ENCODE assay signal across 11 cellular contexts in the genomic region with DNA sequence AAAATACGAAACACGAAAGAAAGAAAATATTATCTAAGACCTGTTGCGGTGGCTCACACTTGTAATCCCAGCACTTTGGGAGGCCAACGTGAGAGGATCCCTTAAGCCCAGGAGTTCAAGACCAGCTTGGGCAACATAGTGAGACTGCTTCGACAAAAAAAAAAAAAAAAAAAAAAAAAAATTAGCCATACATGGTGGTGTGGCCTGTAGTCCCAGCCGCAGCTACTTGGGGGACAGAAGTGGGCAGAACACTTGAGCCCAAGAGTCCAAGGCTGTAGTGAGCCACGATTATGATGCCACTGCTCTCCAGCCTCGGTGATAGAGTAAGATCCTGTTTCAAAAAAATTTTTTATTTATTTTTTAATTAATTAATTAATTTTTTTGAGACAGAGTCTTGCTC. TPM values are rescaled to one million over a fixed set of nuclear protein-coding genes. Genes with fewer than 3 reads are reported as not detected.
DNase-seq lines count a peak whose midpoint lies in the region; ATAC-seq and TF ChIP-seq lines count a peak whose summit lies in the region.
"Had no signal": no experiment of that assay in that cellular context is flagged by ENCODE, and none has a peak within 500 bp of the region (broad histone marks: within the 10 kb centered on the region; RNA-seq: fewer than 3 reads in every experiment).

No MANE protein-coding gene starts in this region.

- peaks cover 11% of the 10 kb centered on the region for H3K4me1 ChIP-seq in colonic mucosa

- peaks cover 18 to 21% of the 10 kb centered on the region in 2 donors for H3K27me3 Mint-ChIP-seq in natural killer cell (ENCODE audit: low read depth in 2 of 2)
- peaks cover 11 to 18% of the 10 kb centered on the region in 2 donors for H3K27me3 Mint-ChIP-seq in natural killer cell treated with Interleukin-12 subunit alpha and Interleukin-12 subunit beta and Interleukin-15 and Interleukin-18, amount 100 ng/mL, for 72 hours
- no peaks in the 10 kb centered on the region for H3K27me3 Mint-ChIP-seq in type B pancreatic cell

- peak overlapping the region; percentile 77 for H3K27ac ChIP-seq in RWPE1
- peak overlapping the region; percentile 63 for H3K27ac ChIP-seq in colonic mucosa

- TF ChIP-seq CTCF in natural killer cell (IDR thresholded peaks at IDR 0.05) (no peak), RWPE1 (conservative IDR thresholded peaks at IDR 0.05; ENCODE audit: low read depth) (no peak), colonic mucosa (IDR thresholded peaks at IDR 0.05) (no peak), type B pancreatic cell (conservative IDR thresholded peaks at IDR 0.05) (no peak)

- H3K27me3 ChIP-seq in colonic mucosa = no peaks in the 10 kb centered on the region
- H3K27me3 ChIP-seq: BE2C had no signal

- no peak overlapping the region for H3K4me3 ChIP-seq in colonic mucosa

- no peak overlapping the region for H3K9ac ChIP-seq in colonic mucosa (ENCODE audit: low read depth in 2 of 2, low read length in 2 of 2)

- H3K4me1 Mint-ChIP-seq in natural killer cell (peaks cover 39 to 44% of the 10 kb centered on the region in 2 donors), type B pancreatic cell (ENCODE audit: unreplicated experiment) (peaks cover 39% of the 10 kb centered on the region)
- H3K4me1 Mint-ChIP-seq in natural killer cell treated with Interleukin-12 subunit alpha and Interleukin-12 subunit beta and Interleukin-15 and Interleukin-18, amount 100 ng/mL, for 72 hours (ENCODE audit: low read depth in 2 of 2) = peaks cover 40 to 54% of the 10 kb centered on the region in 2 donors

- intact Hi-C loops in natural killer cell (cut with micrococcal nuclease) = loop anchor here (2.0 to 5.0 kb wide), 2 partner anchors 317 to 475 kb away; a partner anchor contains a TSS
- intact Hi-C loops in colonic mucosa (cut with DNase I) = loop anchor here (2.0 to 10.0 kb wide), 4 partner anchors 65 to 313 kb away; a partner anchor contains a TSS

- no peaks in the 10 kb centered on the region for H3K9me3 Mint-ChIP-seq in natural killer cell
- H3K9me3 Mint-ChIP-seq in natural killer cell treated with Interleukin-12 subunit alpha and Interleukin-12 subunit beta and Interleukin-15 and Interleukin-18, amount 100 ng/mL, for 72 hours = peaks cover 2% of the 10 kb centered on the region
- peaks cover 4% of the 10 kb centered on the region for H3K9me3 Mint-ChIP-seq in type B pancreatic cell

- no peaks in the 10 kb centered on the region for H3K36me3 ChIP-seq in colonic mucosa

- H3K9me3 ChIP-seq in colonic mucosa = no peaks in the 10 kb centered on the region
- H3K9me3 ChIP-seq: BE2C had no signal

- H3K4me3 Mint-ChIP-seq in natural killer cell = no peak overlapping the region
- H3K4me3 Mint-ChIP-seq in natural killer cell treated with Interleukin-12 subunit alpha and Interleukin-12 subunit beta and Interleukin-15 and Interleukin-18, amount 100 ng/mL, for 72 hours = no peak overlapping the region
- H3K4me3 Mint-ChIP-seq in type B pancreatic cell = no peak overlapping the region

- peak overlapping the region; percentile 35 to 86 for H3K27ac Mint-ChIP-seq in natural killer cell
- peak overlapping the region in 1 of 2 donors; percentile 65 for H3K27ac Mint-ChIP-seq in natural killer cell treated with Interleukin-12 subunit alpha and Interleukin-12 subunit beta and Interleukin-15 and Interleukin-18, amount 100 ng/mL, for 72 hours
- H3K27ac Mint-ChIP-seq in type B pancreatic cell = peak overlapping the region; percentile 94

- POLR2A ChIA-PET in RWPE1 (lab: Yijun Ruan, JAX; ENCODE audit: low non-redundant PET) = no interaction called here

- ATAC-seq in natural killer cell (no peak), GM21825 (IDR thresholded peaks at IDR 0.05; ENCODE audit: unreplicated experiment) (no peak)
- ATAC-seq in natural killer cell treated with Interleukin-12 subunit alpha and Interleukin-12 subunit beta and Interleukin-15 and Interleukin-18, amount 100 ng/mL, for 72 hours = no peak

- CTCF ChIA-PET in RWPE1 (lab: Yijun Ruan, JAX) = interaction anchor here (0.7 to 3.6 kb wide), 5 partner anchors 35 to 564 kb away, joined by 3 to 18 read pairs (median 3); no protein-coding TSS in a partner anchor

- DNase-seq in natural killer cell (no peak), RWPE1 (ENCODE audit: low spot score) (no peak), colonic mucosa (no peak), type B pancreatic cell (ENCODE audit: extremely low spot score, unreplicated experiment) (no peak), NCI-H128 (lab: John Stamatoyannopoulos, UW; ENCODE audit: unreplicated experiment) (no peak), NCI-H1105 (lab: John Stamatoyannopoulos, UW) (no peak)
- DNase-seq in natural killer cell treated with Interleukin-12 subunit alpha and Interleukin-12 subunit beta and Interleukin-15 and Interleukin-18, amount 100 ng/mL, for 72 hours (ENCODE audit: low spot score) = no peak
- DNase-seq: BE2C; head of caudate nucleus; stimulated activated CD4-positive, alpha-beta T cell treated with anti-CD3 and anti-CD28 coated beads, Interleukin-1b, Interleukin-23, amount 100 ng/mL, for 48 hours had no signal

- H3K36me3 Mint-ChIP-seq in natural killer cell = peaks cover 13% of the 10 kb centered on the region
- peaks cover 16% of the 10 kb centered on the region for H3K36me3 Mint-ChIP-seq in natural killer cell treated with Interleukin-12 subunit alpha and Interleukin-12 subunit beta and Interleukin-15 and Interleukin-18, amount 100 ng/mL, for 72 hours
- H3K36me3 Mint-ChIP-seq in type B pancreatic cell = peaks cover 25% of the 10 kb centered on the region

RNA-seq across cellular contexts. Expression of a gene that starts 1.5 kb away (rescaled TPM):
- under 1 TPM in 2 of 3 donors, not detected in 1; 0.25 to 0.73 TPM for total RNA-seq in natural killer cell
- total RNA-seq in natural killer cell treated with Interleukin-12 subunit alpha and Interleukin-12 subunit beta and Interleukin-15 and Interleukin-18, amount 100 ng/mL, for 72 hours = 10 to 100 TPM in 1 of 2 donors, 1 to 10 TPM in 1; 7.8 to 11.5 TPM
- 10 to 100 TPM; 62.7 to 84.7 TPM for total RNA-seq in colonic mucosa
- 79.3 and 90.1 TPM in 2 replicates for total RNA-seq in type B pancreatic cell (ENCODE audit: low replicate concordance)

RNA-seq across cellular contexts. Expression of a gene that starts 2.9 kb away (rescaled TPM):
- total RNA-seq in natural killer cell = 1,000 to 10,000 TPM; 2,073 to 2,763 (median 2,323) TPM
- total RNA-seq in natural killer cell treated with Interleukin-12 subunit alpha and Interleukin-12 subunit beta and Interleukin-15 and Interleukin-18, amount 100 ng/mL, for 72 hours = 100 to 1,000 TPM; 370 to 905 TPM
- total RNA-seq in colonic mucosa = 1,000 to 10,000 TPM; 1,048 to 1,210 TPM
- total RNA-seq in type B pancreatic cell (ENCODE audit: low replicate concordance) = 2,370 and 2,920 TPM in 2 replicates

RNA-seq across cellular contexts. Expression of a gene that starts 10.1 kb away (rescaled TPM):
- total RNA-seq in natural killer cell = 100 to 1,000 TPM in 2 of 3 donors, 10 to 100 TPM in 1; 96.9 to 107 (median 101) TPM
- 100 to 1,000 TPM; 164 to 255 TPM for total RNA-seq in natural killer cell treated with Interleukin-12 subunit alpha and Interleukin-12 subunit beta and Interleukin-15 and Interleukin-18, amount 100 ng/mL, for 72 hours
- total RNA-seq in colonic mucosa = 100 to 1,000 TPM; 133 to 245 TPM
- 99.2 and 153 TPM in 2 replicates for total RNA-seq in type B pancreatic cell (ENCODE audit: low replicate concordance)

RNA-seq across cellular contexts. Expression of a gene that starts 19.9 kb away (rescaled TPM):
- total RNA-seq in natural killer cell (10 to 100 TPM; 10.8 to 16.8 (median 10.9) TPM), colonic mucosa (10 to 100 TPM; 19.0 to 37.1 TPM), type B pancreatic cell (ENCODE audit: low replicate concordance) (17.2 and 31.8 TPM in 2 replicates)
- total RNA-seq in natural killer cell treated with Interleukin-12 subunit alpha and Interleukin-12 subunit beta and Interleukin-15 and Interleukin-18, amount 100 ng/mL, for 72 hours = 1 to 10 TPM; 4.5 to 6.1 TPM

RNA-seq across cellular contexts. Expression of a gene that starts 24.3 kb away (rescaled TPM):
- total RNA-seq in natural killer cell = 10 to 100 TPM; 20.7 to 21.5 (median 21.2) TPM
- total RNA-seq in natural killer cell treated with Interleukin-12 subunit alpha and Interleukin-12 subunit beta and Interleukin-15 and Interleukin-18, amount 100 ng/mL, for 72 hours = 10 to 100 TPM; 65.6 to 74.2 TPM
- total RNA-seq in colonic mucosa = 10 to 100 TPM; 76.8 to 90.9 TPM
- 75.7 and 93.4 TPM in 2 replicates for total RNA-seq in type B pancreatic cell (ENCODE audit: low replicate concordance)

Comparison
In these comparisons a context has a peak if more than half of its experiments do, and no peak if none do; other contexts are left out.
1. RNA of a gene that starts 1.5 kb away (total RNA-seq): 79.3 to 90.1 TPM in type B pancreatic cell, 62.7 to 84.7 TPM in colonic mucosa and 7.8 to 11.5 TPM in natural killer cell treated with Interleukin-12 subunit alpha and Interleukin-12 subunit beta and Interleukin-15 and Interleukin-18, amount 100 ng/mL, for 72 hours; 0.25 to 0.73 TPM in natural killer cell; every median in the first group is over 4 times any median in the second.